Comparison of ENCODE assay signal across 36 cellular contexts in the genomic region with DNA sequence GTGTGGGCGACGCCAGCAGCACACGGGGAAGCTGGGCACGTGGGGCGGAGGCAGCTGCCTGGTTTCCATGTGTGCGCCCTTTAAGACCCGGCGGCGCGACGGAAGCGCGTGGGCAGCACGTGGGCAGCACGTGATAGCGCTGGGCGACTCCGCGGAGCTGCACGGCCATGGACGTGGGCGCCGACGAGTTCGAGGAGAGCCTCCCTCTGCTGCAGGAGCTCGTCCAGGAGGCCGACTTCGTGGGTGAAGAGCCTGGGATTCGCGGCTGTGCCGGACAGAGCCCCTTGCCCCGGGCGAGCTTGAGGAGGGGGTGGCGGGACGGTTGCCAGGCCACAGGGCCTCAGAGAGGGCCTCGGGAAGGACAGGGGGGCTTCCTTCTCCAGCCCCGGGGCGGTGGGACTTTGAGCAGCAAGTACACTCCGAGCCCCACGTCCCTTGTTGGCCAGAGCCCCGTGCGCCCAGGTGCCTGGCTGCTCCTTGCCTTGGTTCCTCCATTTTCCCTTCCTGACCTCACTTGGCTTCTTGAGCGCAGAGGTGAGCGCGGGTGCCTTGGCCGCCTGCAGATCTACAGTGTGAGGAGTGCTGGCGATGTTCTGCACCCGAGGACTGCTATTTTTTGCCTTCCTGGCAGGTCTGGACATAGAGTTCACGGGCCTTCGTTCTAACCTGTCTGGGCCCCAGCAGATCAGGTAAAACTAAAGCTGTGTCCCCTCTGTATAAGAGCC. TPM values are rescaled to one million over a fixed set of nuclear protein-coding genes. Genes with fewer than 3 reads are reported as not detected.
DNase-seq lines count a peak whose midpoint lies in the region; ATAC-seq and TF ChIP-seq lines count a peak whose summit lies in the region.
"Had no signal": no experiment of that assay in that cellular context is flagged by ENCODE, and none has a peak within 500 bp of the region (broad histone marks: within the 10 kb centered on the region; RNA-seq: fewer than 3 reads in every experiment).

Gene PNLDC1 (plus strand): TSS at position 136 of the 725 bp plus-strand sequence. CDS start 32 bp downstream, at position 168.

- no peaks in the 10 kb centered on the region for H3K27me3 ChIP-seq in upper lobe of right lung
- no peaks in the 10 kb centered on the region for H3K27me3 ChIP-seq in tibial artery
- H3K27me3 ChIP-seq: ascending aorta, cardiac muscle cell, SJSA1, transverse colon had no signal

- no peaks in the 10 kb centered on the region for H3K9me3 ChIP-seq in upper lobe of right lung
- H3K9me3 ChIP-seq in tibial artery, result no peaks in the 10 kb centered on the region
- H3K9me3 ChIP-seq: ascending aorta, psoas muscle, SJSA1, transverse colon had no signal

- no peak for TF ChIP-seq CTCF in upper lobe of right lung (IDR thresholded peaks at IDR 0.05)
- no peak for TF ChIP-seq CTCF in tibial artery (IDR thresholded peaks at IDR 0.05)

- intact Hi-C loops in head of caudate nucleus (cut with DNase I) (no loop called here), upper lobe of right lung (cut with DNase I) (no loop called here), tibial artery (cut with DNase I; ENCODE audit: low total_unique reads) (no loop called here)
- intact Hi-C loops in activated CD4-positive, alpha-beta T cell treated with anti-CD3 and anti-CD28 coated beads, Interleukin-2, amount 10 ng/mL, durations not matched to agents 24 days and 14 days (cut with micrococcal nuclease), result no loop called here

- no peaks in the 10 kb centered on the region for H3K9me3 Mint-ChIP-seq in activated naive CD8-positive, alpha-beta T cell (ENCODE audit: low read depth)
- H3K9me3 Mint-ChIP-seq in activated naive CD8-positive, alpha-beta T cell treated with anti-CD3 and anti-CD28 coated beads, Interleukin-2, amount 50 U/mL, for 24 hours, result no peaks in the 10 kb centered on the region
- H3K9me3 Mint-ChIP-seq in activated naive CD8-positive, alpha-beta T cell treated with anti-CD3 and anti-CD28 coated beads for 36 hours, result no peaks in the 10 kb centered on the region
- H3K9me3 Mint-ChIP-seq in activated CD4-positive, alpha-beta T cell treated with anti-CD3 and anti-CD28 coated beads, Interleukin-2, amount 10 ng/mL, durations not matched to agents 24 days and 14 days, result no peaks in the 10 kb centered on the region
- H3K9me3 Mint-ChIP-seq: activated naive CD4-positive, alpha-beta T cell treated with anti-CD3 and anti-CD28 coated beads, Interleukin-2, amount 50 U/mL, for 24 hours; activated T-helper 2 cell treated with anti-CD3 and anti-CD28 coated beads, Interferon-gamma antibody, Interleukin-2, Interleukin-4, amounts not matched to agents 10 μg/mL and 5 μg/mL and 100 μg/mL, durations not matched to agents 14 hours and 24 hours and 36 hours; CD8-positive, alpha-beta memory T cell; mesothelial cell of epicardium; naive thymus-derived CD4-positive, alpha-beta T cell had no signal

- DNase-seq in activated naive CD8-positive, alpha-beta T cell treated with anti-CD3 and anti-CD28 coated beads, Interleukin-2, amount 50 U/mL, for 24 hours, result no peak
- DNase-seq in activated naive CD8-positive, alpha-beta T cell treated with anti-CD3 and anti-CD28 coated beads for 36 hours, result no peak
- DNase-seq in head of caudate nucleus, result peak in 37 of 42 donors; percentile 23 to 76 (median 54)
- DNase-seq in upper lobe of right lung, result no peak
- no peak for DNase-seq in activated CD4-positive, alpha-beta T cell treated with anti-CD3 and anti-CD28 coated beads, Interleukin-2, amount 10 ng/mL, durations not matched to agents 24 days and 14 days
- no peak for DNase-seq in tibial artery
- DNase-seq: activated CD4-positive, alpha-beta T cell treated with anti-CD3 and anti-CD28 coated beads for 48 hours; activated CD8-positive, alpha-beta memory T cell treated with anti-CD3 and anti-CD28 coated beads, Interleukin-2, amount 50 U/mL, for 4 hours; CD8-positive, alpha-beta memory T cell; cortex of kidney; DMS153; effector memory CD4-positive, alpha-beta T cell; HCEC 1CT; naive thymus-derived CD4-positive, alpha-beta T cell; NCI-H146; NCI-H2107; NCI-H446; NCI-H774; psoas muscle; stimulated activated CD4-positive, alpha-beta T cell treated with anti-CD3 and anti-CD28 coated beads, Interleukin-12 subunit alpha, Interleukin-12 subunit beta, amount 100 ng/mL, for 4 hours; stimulated activated CD4-positive, alpha-beta T cell treated with anti-CD3 and anti-CD28 coated beads, Interleukin-2, amount 100 ng/mL, for 48 hours; T-helper 9 cell; transverse colon had no signal

- H3K4me1 Mint-ChIP-seq in activated naive CD8-positive, alpha-beta T cell (ENCODE audit: low read depth), result peaks cover 26% of the 10 kb centered on the region
- H3K4me1 Mint-ChIP-seq in activated naive CD8-positive, alpha-beta T cell treated with anti-CD3 and anti-CD28 coated beads, Interleukin-2, amount 50 U/mL, for 24 hours, result peaks cover 24% of the 10 kb centered on the region
- H3K4me1 Mint-ChIP-seq in activated naive CD8-positive, alpha-beta T cell treated with anti-CD3 and anti-CD28 coated beads for 36 hours, result peaks cover 24% of the 10 kb centered on the region
- peaks cover 5% of the 10 kb centered on the region for H3K4me1 Mint-ChIP-seq in activated CD4-positive, alpha-beta T cell treated with anti-CD3 and anti-CD28 coated beads, Interleukin-2, amount 10 ng/mL, durations not matched to agents 24 days and 14 days
- H3K4me1 Mint-ChIP-seq: mesothelial cell of epicardium had no signal

- H3K27ac Mint-ChIP-seq in activated naive CD8-positive, alpha-beta T cell, result peak within 1 kb of the TSS; percentile 13
- H3K27ac Mint-ChIP-seq in activated naive CD8-positive, alpha-beta T cell treated with anti-CD3 and anti-CD28 coated beads, Interleukin-2, amount 50 U/mL, for 24 hours, result no peak within 1 kb of the TSS
- H3K27ac Mint-ChIP-seq in activated naive CD8-positive, alpha-beta T cell treated with anti-CD3 and anti-CD28 coated beads for 36 hours, result peak within 1 kb of the TSS; percentile 21
- no peak within 1 kb of the TSS for H3K27ac Mint-ChIP-seq in activated CD4-positive, alpha-beta T cell treated with anti-CD3 and anti-CD28 coated beads, Interleukin-2, amount 10 ng/mL, durations not matched to agents 24 days and 14 days
- H3K27ac Mint-ChIP-seq: B cell, mesothelial cell of epicardium had no signal

- H3K4me1 ChIP-seq in upper lobe of right lung (peaks cover 6% of the 10 kb centered on the region), tibial artery (peaks cover 0 to 5% (median 0%) of the 10 kb centered on the region in 4 donors)
- H3K4me1 ChIP-seq: ascending aorta, psoas muscle, SJSA1 had no signal

- no peak within 1 kb of the TSS for H3K4me3 Mint-ChIP-seq in activated naive CD8-positive, alpha-beta T cell
- no peak within 1 kb of the TSS for H3K4me3 Mint-ChIP-seq in activated naive CD8-positive, alpha-beta T cell treated with anti-CD3 and anti-CD28 coated beads, Interleukin-2, amount 50 U/mL, for 24 hours
- H3K4me3 Mint-ChIP-seq in activated naive CD8-positive, alpha-beta T cell treated with anti-CD3 and anti-CD28 coated beads for 36 hours, result no peak within 1 kb of the TSS
- H3K4me3 Mint-ChIP-seq in activated CD4-positive, alpha-beta T cell treated with anti-CD3 and anti-CD28 coated beads, Interleukin-2, amount 10 ng/mL, durations not matched to agents 24 days and 14 days, result no peak within 1 kb of the TSS
- H3K4me3 Mint-ChIP-seq: activated naive CD4-positive, alpha-beta T cell treated with anti-CD3 and anti-CD28 coated beads, Interleukin-2, amount 50 U/mL, for 24 hours; B cell; CD8-positive, alpha-beta memory T cell; mesothelial cell of epicardium; naive thymus-derived CD4-positive, alpha-beta T cell had no signal

- no peak for ATAC-seq in activated naive CD8-positive, alpha-beta T cell treated with anti-CD3 and anti-CD28 coated beads, Interleukin-2, amount 50 U/mL, for 24 hours
- peak; percentile 23 for ATAC-seq in upper lobe of right lung
- ATAC-seq in HG03108 (IDR thresholded peaks at IDR 0.05; ENCODE audit: unreplicated experiment), result no peak
- ATAC-seq: naive thymus-derived CD4-positive, alpha-beta T cell; psoas muscle; sciatic nerve had no signal

- no peaks in the 10 kb centered on the region for H3K36me3 Mint-ChIP-seq in activated naive CD8-positive, alpha-beta T cell
- peaks cover 24% of the 10 kb centered on the region for H3K36me3 Mint-ChIP-seq in activated naive CD8-positive, alpha-beta T cell treated with anti-CD3 and anti-CD28 coated beads, Interleukin-2, amount 50 U/mL, for 24 hours (ENCODE audit: low read depth)
- peaks cover 17% of the 10 kb centered on the region for H3K36me3 Mint-ChIP-seq in activated naive CD8-positive, alpha-beta T cell treated with anti-CD3 and anti-CD28 coated beads for 36 hours
- H3K36me3 Mint-ChIP-seq in activated CD4-positive, alpha-beta T cell treated with anti-CD3 and anti-CD28 coated beads, Interleukin-2, amount 10 ng/mL, durations not matched to agents 24 days and 14 days (ENCODE audit: low read depth), result peaks cover 33% of the 10 kb centered on the region

- H3K27ac ChIP-seq in upper lobe of right lung (no peak within 1 kb of the TSS), tibial artery (no peak within 1 kb of the TSS)
- H3K27ac ChIP-seq: ascending aorta, cardiac muscle cell, psoas muscle, SJSA1, transverse colon, VCaP had no signal

- H3K36me3 ChIP-seq in upper lobe of right lung, result peaks cover 43% of the 10 kb centered on the region
- H3K36me3 ChIP-seq in tibial artery, result peaks cover 12 to 50% (median 43%) of the 10 kb centered on the region in 3 donors

- H3K27me3 Mint-ChIP-seq in activated naive CD8-positive, alpha-beta T cell, result no peaks in the 10 kb centered on the region
- no peaks in the 10 kb centered on the region for H3K27me3 Mint-ChIP-seq in activated naive CD8-positive, alpha-beta T cell treated with anti-CD3 and anti-CD28 coated beads, Interleukin-2, amount 50 U/mL, for 24 hours
- no peaks in the 10 kb centered on the region for H3K27me3 Mint-ChIP-seq in activated naive CD8-positive, alpha-beta T cell treated with anti-CD3 and anti-CD28 coated beads for 36 hours
- no peaks in the 10 kb centered on the region for H3K27me3 Mint-ChIP-seq in activated CD4-positive, alpha-beta T cell treated with anti-CD3 and anti-CD28 coated beads, Interleukin-2, amount 10 ng/mL, durations not matched to agents 24 days and 14 days
- H3K27me3 Mint-ChIP-seq: activated naive CD4-positive, alpha-beta T cell treated with anti-CD3 and anti-CD28 coated beads, Interleukin-2, amount 50 U/mL, for 24 hours; B cell; CD8-positive, alpha-beta memory T cell; naive thymus-derived CD4-positive, alpha-beta T cell had no signal

- H3K4me3 ChIP-seq in upper lobe of right lung (no peak within 1 kb of the TSS), tibial artery (no peak within 1 kb of the TSS)
- H3K4me3 ChIP-seq: ascending aorta, cardiac muscle cell, psoas muscle, SJSA1, transverse colon had no signal

RNA-seq across cellular contexts. Expression of gene PNLDC1, which starts in this region (rescaled TPM):
- total RNA-seq in activated naive CD8-positive, alpha-beta T cell treated with anti-CD3 and anti-CD28 coated beads for 36 hours, result under 1 TPM in 1 of 2 experiments, not detected in 1; 0.31 TPM
- 0.49 TPM for total RNA-seq in upper lobe of right lung
- total RNA-seq in activated CD4-positive, alpha-beta T cell treated with anti-CD3 and anti-CD28 coated beads, Interleukin-2, amount 10 ng/mL, durations not matched to agents 24 days and 14 days, result 0.40 and 0.97 TPM in 2 replicates
- total RNA-seq: ascending aorta, epithelial cell of proximal tubule, fibroblast of villous mesenchyme, sciatic nerve, SJSA1 had no signal

Comparison
In these comparisons a context has a peak if more than half of its experiments do, and no peak if none do; other contexts are left out.
1. H3K27ac Mint-ChIP-seq: peak in activated naive CD8-positive, alpha-beta T cell (single experiment) and activated naive CD8-positive, alpha-beta T cell treated with anti-CD3 and anti-CD28 coated beads for 36 hours (single experiment); none in activated naive CD8-positive, alpha-beta T cell treated with anti-CD3 and anti-CD28 coated beads, Interleukin-2, amount 50 U/mL, for 24 hours (single experiment) and activated CD4-positive, alpha-beta T cell treated with anti-CD3 and anti-CD28 coated beads, Interleukin-2, amount 10 ng/mL, durations not matched to agents 24 days and 14 days (single experiment).
2. Peak in ATAC-seq in upper lobe of right lung; RNA of the gene not detected or under 1 TPM.
3. DNase-seq: peak in head of caudate nucleus (37 of 42); none in activated naive CD8-positive, alpha-beta T cell treated with anti-CD3 and anti-CD28 coated beads, Interleukin-2, amount 50 U/mL, for 24 hours (single experiment), activated naive CD8-positive, alpha-beta T cell treated with anti-CD3 and anti-CD28 coated beads for 36 hours (single experiment), upper lobe of right lung (single experiment), activated CD4-positive, alpha-beta T cell treated with anti-CD3 and anti-CD28 coated beads, Interleukin-2, amount 10 ng/mL, durations not matched to agents 24 days and 14 days (single experiment) and tibial artery (0 of 2).